8 cellular contexts compared by ENCODE assay signal in genomic region chr15:60358935-60359672, GRCh38. TPM values are rescaled to one million over a fixed set of nuclear protein-coding genes. Genes with fewer than 3 reads are reported as not detected.
DNase-seq lines count a peak whose midpoint lies in the region; ATAC-seq and TF ChIP-seq lines count a peak whose summit lies in the region.

No MANE protein-coding gene starts in this region.

- H3K4me3 Mint-ChIP-seq in activated naive CD4-positive, alpha-beta T cell treated with anti-CD3 and anti-CD28 coated beads, Interleukin-2, amount 10 ng/mL, durations not matched to agents 7 days and 5 days, result no peak overlapping the region

- H3K9me2 ChIP-seq in hepatocyte (replicated peaks; ENCODE audit: insufficient read depth), result no peaks in the 10 kb centered on the region

- H4K20me1 ChIP-seq in hepatocyte (ENCODE audit: insufficient read depth, poor library complexity, severe bottlenecking), result peaks cover 25% of the 10 kb centered on the region

- no peaks in the 10 kb centered on the region for H3K9me3 Mint-ChIP-seq in activated naive CD4-positive, alpha-beta T cell treated with anti-CD3 and anti-CD28 coated beads, Interleukin-2, amount 10 ng/mL, durations not matched to agents 7 days and 5 days

- H3K9me3 ChIP-seq in adipocyte (ENCODE audit: control insufficient read depth, low read length) (no peaks in the 10 kb centered on the region), hepatocyte (ENCODE audit: low read depth) (no peaks in the 10 kb centered on the region), HAP-1 (no peaks in the 10 kb centered on the region)

- no peak for ATAC-seq in GM21825 (IDR thresholded peaks at IDR 0.05; ENCODE audit: unreplicated experiment)

- peak overlapping the region; percentile 85 for H3K27ac ChIP-seq in hepatocyte

- H3K27me3 ChIP-seq in adipocyte (replicated peaks; ENCODE audit: control insufficient read depth, insufficient read depth, low read length) (no peaks in the 10 kb centered on the region), hepatocyte (no peaks in the 10 kb centered on the region), HAP-1 (ENCODE audit: low read depth) (no peaks in the 10 kb centered on the region), H7 (ENCODE audit: control insufficient read depth, insufficient read depth, low read length) (no peaks in the 10 kb centered on the region)

- peak overlapping the region; percentile 65 for H3K9ac ChIP-seq in adipocyte (ENCODE audit: low read length)

- H3K79me2 ChIP-seq in hepatocyte, result peaks cover 52% of the 10 kb centered on the region

- 50% methylated on average over 10 of the region's 10 CpGs for WGBS in hepatocyte (ENCODE audit: low lambda C conversion rate, missing lambda C conversion rate)

- DNase-seq in activated naive CD4-positive, alpha-beta T cell treated with anti-CD3 and anti-CD28 coated beads, Interleukin-2, amount 10 ng/mL, durations not matched to agents 7 days and 5 days, result no peak
- no peak for DNase-seq in activated naive CD4-positive, alpha-beta T cell treated with Interleukin-2 at 50 U/mL for 16 hours
- DNase-seq in adipocyte (ENCODE audit: low read depth) (peak; percentile 55), hepatocyte (ENCODE audit: low spot score) (no peak), HAP-1 (ENCODE audit: low spot score in 2 of 2) (no peak), H7 (no peak), inferior parietal cortex (ENCODE audit: extremely low spot score) (no peak)

- H3K36me3 ChIP-seq in adipocyte (ENCODE audit: control insufficient read depth, insufficient read depth, low read length, severe bottlenecking) (peaks cover 96% of the 10 kb centered on the region), hepatocyte (replicated peaks; ENCODE audit: insufficient read depth, low read depth) (peaks cover 1% of the 10 kb centered on the region), HAP-1 (replicated peaks) (peaks cover 99% of the 10 kb centered on the region), H7 (replicated peaks; ENCODE audit: control insufficient read depth, insufficient read depth, low read length) (peaks cover 21% of the 10 kb centered on the region)

- H3K4me2 ChIP-seq in hepatocyte, result peak overlapping the region; percentile 47

- H2AFZ ChIP-seq in hepatocyte, result no peak overlapping the region

- in situ Hi-C loops in HAP-1 (cut with MboI; ENCODE audit: low sequenced_read_pairs), result no loop called here

- H3K27ac Mint-ChIP-seq in activated naive CD4-positive, alpha-beta T cell treated with anti-CD3 and anti-CD28 coated beads, Interleukin-2, amount 10 ng/mL, durations not matched to agents 7 days and 5 days, result peak overlapping the region; percentile 50

- TF ChIP-seq CTCF in hepatocyte (IDR thresholded peaks at IDR 0.05; ENCODE audit: poor library complexity), result no peak

- H3K4me1 Mint-ChIP-seq in activated naive CD4-positive, alpha-beta T cell treated with anti-CD3 and anti-CD28 coated beads, Interleukin-2, amount 10 ng/mL, durations not matched to agents 7 days and 5 days, result peaks cover 25% of the 10 kb centered on the region

- no peaks in the 10 kb centered on the region for H3K27me3 Mint-ChIP-seq in activated naive CD4-positive, alpha-beta T cell treated with anti-CD3 and anti-CD28 coated beads, Interleukin-2, amount 10 ng/mL, durations not matched to agents 7 days and 5 days

- CTCF ChIA-PET in activated naive CD4-positive, alpha-beta T cell treated with anti-CD3 and anti-CD28 coated beads, Interleukin-2, amount 10 ng/mL, durations not matched to agents 7 days and 5 days (lab: Charles Lee), result interaction anchor here (0.6 to 5.1 kb wide), 24 partner anchors 16 to 573 kb away, joined by 3 to 30 read pairs (median 4); no protein-coding TSS in a partner anchor

- peaks cover 78% of the 10 kb centered on the region for H3K36me3 Mint-ChIP-seq in activated naive CD4-positive, alpha-beta T cell treated with anti-CD3 and anti-CD28 coated beads, Interleukin-2, amount 10 ng/mL, durations not matched to agents 7 days and 5 days

- H3K4me3 ChIP-seq in adipocyte (ENCODE audit: low read length) (peak overlapping the region; percentile 15), hepatocyte (no peak overlapping the region), HAP-1 (no peak overlapping the region), H7 (ENCODE audit: insufficient read depth, low read depth, low read length) (no peak overlapping the region)

- H3K4me1 ChIP-seq in adipocyte (ENCODE audit: control insufficient read depth, insufficient read depth, low read length), result peaks cover 56% of the 10 kb centered on the region
- H3K4me1 ChIP-seq in hepatocyte (ENCODE audit: insufficient read depth), result peaks cover 27% of the 10 kb centered on the region
- no peaks in the 10 kb centered on the region for H3K4me1 ChIP-seq in HAP-1

RNA-seq across cellular contexts. Expression of gene ANXA2, which starts 38.7 kb away (rescaled TPM):
- 1,102 and 1,220 TPM in 2 replicates for total RNA-seq in hepatocyte
- polyA plus RNA-seq in hepatocyte, result 1,699 and 1,702 TPM in 2 replicates
- 577 and 656 TPM in 2 replicates for total RNA-seq in H7 (2014; rRNA removed; shearing (Covaris generic))
